In the genomic region with DNA sequence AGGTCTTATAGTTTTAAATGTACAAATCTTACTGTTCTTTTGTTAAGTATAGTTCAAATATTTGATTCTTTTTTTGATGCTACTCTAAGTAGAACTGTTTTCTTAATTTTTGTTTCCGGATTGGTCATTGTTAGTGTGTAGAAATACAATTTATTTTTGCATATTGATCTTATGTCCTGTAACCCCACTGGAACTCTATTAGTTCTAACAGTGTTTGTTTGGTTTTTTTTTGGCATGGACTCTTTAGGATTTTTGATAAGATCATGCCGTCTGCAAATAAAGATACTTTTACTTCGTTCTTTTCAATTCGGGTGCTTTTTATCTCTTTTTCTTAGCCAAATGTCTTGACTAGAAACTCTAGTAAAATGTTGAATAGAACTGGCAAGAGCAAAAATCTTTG, we compare ENCODE assay signal across 33 cellular contexts.
"Had no signal": no experiment of that assay in that cellular context is flagged by ENCODE, and none has a peak within 500 bp of the region (broad histone marks: within the 10 kb centered on the region; RNA-seq: fewer than 3 reads in every experiment).

No MANE protein-coding gene starts in this region.

- ATAC-seq: activated CD4-positive, CD25-positive, alpha-beta regulatory T cell treated with anti-CD3 and anti-CD28 coated beads, Interleukin-2, amount 50 U/mL, for 24 hours; activated CD8-positive, alpha-beta memory T cell treated with anti-CD3 and anti-CD28 coated beads, Interleukin-2, amount 10 ng/mL, durations not matched to agents 7 days and 5 days; activated CD8-positive, alpha-beta T cell treated with anti-CD3 and anti-CD28 coated beads, Interleukin-2, amount 10 ng/mL, durations not matched to agents 7 days and 5 days; activated naive CD4-positive, alpha-beta T cell treated with anti-CD3 and anti-CD28 coated beads, Interleukin-2, amount 50 U/mL, for 72 hours; effector memory CD8-positive, alpha-beta T cell; foreskin keratinocyte; gastrocnemius medialis; heart left ventricle; T-cell had no signal

- DNase-seq: activated B cell treated with CpG ODN at 0.5 μM for 24 hours; activated CD4-positive, alpha-beta memory T cell treated with anti-CD3 and anti-CD28 coated beads for 36 hours; activated CD4-positive, alpha-beta T cell treated with anti-CD3 and anti-CD28 coated beads for 48 hours; activated CD4-positive, alpha-beta T cell treated with anti-CD3 and anti-CD28 coated beads, Interleukin-2, amount 50 U/mL, for 1 hour; activated CD8-positive, alpha-beta memory T cell treated with anti-CD3 and anti-CD28 coated beads, Interleukin-2, amount 10 ng/mL, durations not matched to agents 7 days and 5 days; activated CD8-positive, alpha-beta memory T cell treated with anti-CD3 and anti-CD28 coated beads, Interleukin-2, amount 50 U/mL, for 4 hours; activated CD8-positive, alpha-beta T cell treated with anti-CD3 and anti-CD28 coated beads, Interleukin-2, amount 10 ng/mL, durations not matched to agents 7 days and 5 days; activated gamma-delta T cell; activated naive CD4-positive, alpha-beta T cell; activated naive CD4-positive, alpha-beta T cell treated with anti-CD3 and anti-CD28 coated beads, Interleukin-2, amount 10 ng/mL, durations not matched to agents 7 days and 5 days; activated naive CD8-positive, alpha-beta T cell treated with anti-CD3 and anti-CD28 coated beads, Interleukin-2, amount 10 ng/mL, durations not matched to agents 7 days and 5 days; activated T-cell treated with anti-CD3 and anti-CD28 coated beads, Interleukin-2, amount 50 U/mL, for 48 hours; brain microvascular endothelial cell; cortex of kidney; dermis blood vessel endothelial cell; effector CD4-positive, alpha-beta T cell; effector memory CD8-positive, alpha-beta T cell; erythroblast; foreskin keratinocyte; gastrocnemius medialis; glutamatergic neuron; heart left ventricle; T-cell; T1000; WERI-Rb-1 had no signal

- H3K27me3 ChIP-seq: ascending aorta, brain microvascular endothelial cell, esophagus muscularis mucosa, foreskin keratinocyte, gastrocnemius medialis, heart left ventricle had no signal

- FAIRE-seq: bronchial epithelial cell had no signal

- H3K4me1 Mint-ChIP-seq: activated B cell treated with CpG ODN at 0.5 μM for 24 hours; central memory CD8-positive, alpha-beta T cell; T-cell had no signal

- H3K27me3 Mint-ChIP-seq: activated B cell treated with CpG ODN at 0.5 μM for 24 hours; activated CD4-positive, alpha-beta memory T cell treated with anti-CD3 and anti-CD28 coated beads for 36 hours; activated CD8-positive, alpha-beta memory T cell treated with anti-CD3 and anti-CD28 coated beads, Interleukin-2, amount 10 ng/mL, durations not matched to agents 7 days and 5 days; activated naive CD4-positive, alpha-beta T cell treated with anti-CD3 and anti-CD28 coated beads, Interleukin-2, amount 10 ng/mL, durations not matched to agents 7 days and 5 days; activated naive CD8-positive, alpha-beta T cell treated with anti-CD3 and anti-CD28 coated beads, Interleukin-2, amount 10 ng/mL, durations not matched to agents 7 days and 5 days; central memory CD8-positive, alpha-beta T cell; effector memory CD8-positive, alpha-beta T cell; T-cell had no signal

- H3K4me3 Mint-ChIP-seq: activated B cell treated with CpG ODN at 0.5 μM for 24 hours; activated CD4-positive, alpha-beta memory T cell treated with anti-CD3 and anti-CD28 coated beads for 36 hours; activated CD8-positive, alpha-beta memory T cell treated with anti-CD3 and anti-CD28 coated beads, Interleukin-2, amount 10 ng/mL, durations not matched to agents 7 days and 5 days; activated CD8-positive, alpha-beta T cell treated with anti-CD3 and anti-CD28 coated beads, Interleukin-2, amount 10 ng/mL, durations not matched to agents 7 days and 5 days; activated naive CD4-positive, alpha-beta T cell treated with anti-CD3 and anti-CD28 coated beads, Interleukin-2, amount 10 ng/mL, durations not matched to agents 7 days and 5 days; activated naive CD8-positive, alpha-beta T cell treated with anti-CD3 and anti-CD28 coated beads, Interleukin-2, amount 10 ng/mL, durations not matched to agents 7 days and 5 days; central memory CD8-positive, alpha-beta T cell; effector memory CD8-positive, alpha-beta T cell; T-cell; T-helper 1 cell treated with Interleukin-12 subunit alpha and Interleukin-12 subunit beta and Interleukin-4 antibody, amounts not matched to agents 30 μg/mL and 1 μg/mL, for 36 hours; T-helper 2 cell treated with Interferon-gamma antibody and Interleukin-4, amounts not matched to agents 5 μg/mL and 100 μg/mL, for 36 hours had no signal

- H3K27ac ChIP-seq: ascending aorta, brain microvascular endothelial cell, esophagus muscularis mucosa, foreskin keratinocyte, gastrocnemius medialis, heart left ventricle, WERI-Rb-1 had no signal

- H3K27ac Mint-ChIP-seq: activated B cell treated with CpG ODN at 0.5 μM for 24 hours; activated CD4-positive, alpha-beta memory T cell treated with anti-CD3 and anti-CD28 coated beads for 36 hours; activated CD8-positive, alpha-beta memory T cell treated with anti-CD3 and anti-CD28 coated beads, Interleukin-2, amount 10 ng/mL, durations not matched to agents 7 days and 5 days; activated CD8-positive, alpha-beta T cell treated with anti-CD3 and anti-CD28 coated beads, Interleukin-2, amount 10 ng/mL, durations not matched to agents 7 days and 5 days; activated naive CD4-positive, alpha-beta T cell treated with anti-CD3 and anti-CD28 coated beads, Interleukin-2, amount 10 ng/mL, durations not matched to agents 7 days and 5 days; activated naive CD4-positive, alpha-beta T cell treated with anti-CD3 and anti-CD28 coated beads, Interleukin-2, amount 50 U/mL, for 72 hours; activated naive CD8-positive, alpha-beta T cell treated with anti-CD3 and anti-CD28 coated beads, Interleukin-2, amount 10 ng/mL, durations not matched to agents 7 days and 5 days; T-cell; T-helper 1 cell treated with Interleukin-12 subunit alpha and Interleukin-12 subunit beta and Interleukin-4 antibody, amounts not matched to agents 30 μg/mL and 1 μg/mL, for 36 hours; T-helper 2 cell treated with Interferon-gamma antibody and Interleukin-4, amounts not matched to agents 5 μg/mL and 100 μg/mL, for 36 hours had no signal

- H3K9me3 Mint-ChIP-seq: activated B cell treated with CpG ODN at 0.5 μM for 24 hours; activated CD4-positive, alpha-beta memory T cell treated with anti-CD3 and anti-CD28 coated beads for 36 hours; activated naive CD4-positive, alpha-beta T cell treated with anti-CD3 and anti-CD28 coated beads, Interleukin-2, amount 10 ng/mL, durations not matched to agents 7 days and 5 days; activated naive CD4-positive, alpha-beta T cell treated with anti-CD3 and anti-CD28 coated beads, Interleukin-2, amount 50 U/mL, for 72 hours; activated naive CD8-positive, alpha-beta T cell treated with anti-CD3 and anti-CD28 coated beads, Interleukin-2, amount 10 ng/mL, durations not matched to agents 7 days and 5 days; central memory CD8-positive, alpha-beta T cell; effector memory CD8-positive, alpha-beta T cell; T-cell; T-helper 1 cell treated with Interleukin-12 subunit alpha and Interleukin-12 subunit beta and Interleukin-4 antibody, amounts not matched to agents 30 μg/mL and 1 μg/mL, for 36 hours; T-helper 2 cell treated with Interferon-gamma antibody and Interleukin-4, amounts not matched to agents 5 μg/mL and 100 μg/mL, for 36 hours had no signal

- H3K9me3 ChIP-seq: ascending aorta, esophagus muscularis mucosa, gastrocnemius medialis, heart left ventricle had no signal
